ENCODE assay signal across 8 cellular contexts in the genomic region with DNA sequence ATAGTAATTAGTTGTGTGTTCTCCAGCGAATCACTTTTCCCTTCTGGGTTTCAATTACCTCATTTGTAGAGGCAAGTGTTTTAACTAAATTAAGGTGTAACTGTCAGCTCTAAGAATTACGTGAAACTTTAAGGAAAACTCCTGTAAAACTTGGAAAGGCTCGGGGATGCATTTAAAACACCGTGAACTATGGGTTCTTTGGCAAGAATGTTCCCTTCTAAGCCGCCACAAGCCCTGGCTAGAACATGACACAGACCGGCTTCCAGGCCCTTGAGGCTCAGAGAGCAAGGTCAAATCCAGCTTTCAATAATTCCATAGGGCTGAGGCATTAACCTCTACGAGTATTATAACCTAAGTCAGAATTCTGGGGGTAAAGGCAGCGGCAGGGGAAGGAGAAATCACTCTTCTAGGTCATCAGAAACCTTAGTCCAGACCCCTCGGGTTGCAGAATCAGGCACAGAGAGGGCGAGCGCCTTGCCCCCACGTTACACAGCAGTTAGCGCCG. TPM values are rescaled to one million over a fixed set of nuclear protein-coding genes. Genes with fewer than 3 reads are reported as not detected.
DNase-seq lines count a peak whose midpoint lies in the region; ATAC-seq and TF ChIP-seq lines count a peak whose summit lies in the region.

No MANE protein-coding gene starts in this region.

- ATAC-seq in GM21360 (IDR thresholded peaks at IDR 0.05; ENCODE audit: unreplicated experiment) (peak; percentile 34), IMR-90 (ENCODE audit: low read depth) (peak; percentile 27), HG03571 (IDR thresholded peaks at IDR 0.05; ENCODE audit: unreplicated experiment) (no peak)

- peak overlapping the region; percentile 78 for H3K9ac ChIP-seq in IMR-90 (ENCODE audit: low read depth, low read length)

- CTCF ChIA-PET in CD8-positive, alpha-beta memory T cell (lab: Charles Lee), result interaction anchor here (1.0 to 1.2 kb wide), 2 partner anchors 12 to 85 kb away, joined by 3 to 4 read pairs; no protein-coding TSS in a partner anchor
- CTCF ChIA-PET in IMR-90 (lab: Yijun Ruan, JAX), result no interaction called here

- no peaks in the 10 kb centered on the region for H3K9me3 Mint-ChIP-seq in CD8-positive, alpha-beta memory T cell

- no peak overlapping the region for H2BK15ac ChIP-seq in IMR-90 (ENCODE audit: low read depth, low read length)

- peaks cover 37 to 60% (median 46%) of the 10 kb centered on the region in 3 donors for H3K4me1 Mint-ChIP-seq in CD8-positive, alpha-beta memory T cell

- peaks cover 23% of the 10 kb centered on the region for H3K4me1 ChIP-seq in CD8-positive, alpha-beta memory T cell (ENCODE audit: insufficient read depth, low read length)
- H3K4me1 ChIP-seq in IMR-90 (ENCODE audit: control insufficient read depth, insufficient read depth, low read length), result peaks cover 3% of the 10 kb centered on the region; the same call in 1 of the 2 replicates
- peaks cover 4 to 38% (median 29%) of the 10 kb centered on the region in 6 donors for H3K4me1 ChIP-seq in spleen

- peak overlapping the region; percentile 7; the same call in 1 of the 2 replicates for H3K18ac ChIP-seq in IMR-90 (ENCODE audit: low read depth, low read length)

- dilution Hi-C loops in IMR-90 (cut with HindIII; ENCODE audit: low sequenced_read_pairs, unreplicated experiment), result no loop called here

- DNase-seq in CD8-positive, alpha-beta memory T cell, result no peak
- peak; percentile 29 for DNase-seq in IMR-90
- peak; percentile 51 for DNase-seq in astrocyte of the hippocampus (ENCODE audit: low read depth, low spot score)
- no peak for DNase-seq in spleen
- no peak for DNase-seq in NCI-H1930 (lab: John Stamatoyannopoulos, UW)

- peaks cover 1 to 3% of the 10 kb centered on the region in 2 donors for H3K27me3 Mint-ChIP-seq in CD8-positive, alpha-beta memory T cell

- peak overlapping the region; percentile 6 to 67; a peak in 3 of 4 replicates for H4K8ac ChIP-seq in IMR-90 (ENCODE audit: low read depth in 2 of 2, low read length in 2 of 2)

- no TSS peak for BruUV-seq in IMR-90 (replicated peaks; lab: Mats Ljungman, UMichigan)

- peak overlapping the region; percentile 95 for H2AFZ ChIP-seq in IMR-90 (replicated peaks; ENCODE audit: low read length, poor library complexity)

- H3K9me3 ChIP-seq in CD8-positive, alpha-beta memory T cell (ENCODE audit: low read length), result no peaks in the 10 kb centered on the region
- H3K9me3 ChIP-seq in IMR-90 (ENCODE audit: control insufficient read depth, insufficient read depth, low read length) (no peaks in the 10 kb centered on the region), iPS-18c (ENCODE audit: control insufficient read depth, insufficient read depth, low read length) (no peaks in the 10 kb centered on the region), spleen (no peaks in the 10 kb centered on the region)

- peaks cover 5% of the 10 kb centered on the region; the same call in 1 of the 2 replicates for H3K9me1 ChIP-seq in IMR-90 (ENCODE audit: insufficient read depth, low read length)

- no peak; the same call in 1 of the 2 replicates for TF ChIP-seq RAD21 in IMR-90 (IDR thresholded peaks at IDR 0.05; ENCODE audit: low read length)

- peak overlapping the region; percentile 15; the same call in 1 of the 2 replicates for H4K91ac ChIP-seq in IMR-90 (ENCODE audit: insufficient read depth, low read depth, low read length)

- peak overlapping the region; percentile 91 to 98 (median 94) for H3K4me3 Mint-ChIP-seq in CD8-positive, alpha-beta memory T cell

- no peaks in the 10 kb centered on the region for H3K27me3 ChIP-seq in CD8-positive, alpha-beta memory T cell (ENCODE audit: insufficient read depth, low read length, poor library complexity, severe bottlenecking)
- H3K27me3 ChIP-seq in IMR-90 (ENCODE audit: control insufficient read depth, insufficient read depth, low read length) (no peaks in the 10 kb centered on the region), spleen (replicated peaks in 1 of 7) (no peaks in the 10 kb centered on the region)

- H3K23ac ChIP-seq in IMR-90 (ENCODE audit: low read depth, low read length), result peak overlapping the region; percentile 82

- intact Hi-C loops in IMR-90 (cut with micrococcal nuclease) (loop anchor here (2.0 kb wide), 1 partner anchor 81 kb away; no protein-coding TSS in a partner anchor), spleen (cut with DNase I; ENCODE audit: low total_unique reads) (no loop called here)

- H3K4ac ChIP-seq in IMR-90 (ENCODE audit: low read depth, low read length), result peak overlapping the region; percentile 23

- peak overlapping the region; percentile 56; the same call in 1 of the 2 replicates for H3K14ac ChIP-seq in IMR-90 (replicated peaks; ENCODE audit: low read depth, low read length)

- POLR2A ChIA-PET in CD8-positive, alpha-beta memory T cell (lab: Charles Lee), result no interaction called here
- POLR2A ChIA-PET in IMR-90 (lab: Charles Lee; ENCODE audit: unreplicated experiment), result no interaction called here

- no peak overlapping the region for H2AK9ac ChIP-seq in IMR-90 (replicated peaks; ENCODE audit: low read depth, low read length, poor library complexity)

- H2BK20ac ChIP-seq in IMR-90 (ENCODE audit: low read depth, low read length), result no peak overlapping the region

- peak overlapping the region; percentile 79 for H3K27ac ChIP-seq in CD8-positive, alpha-beta memory T cell (ENCODE audit: low read depth, low read length)
- peak overlapping the region; percentile 96 for H3K27ac ChIP-seq in IMR-90 (ENCODE audit: insufficient read depth, low read length)
- peak overlapping the region in 7 of 8 donors; percentile 61 to 88 (median 81) for H3K27ac ChIP-seq in spleen

- H4K5ac ChIP-seq in IMR-90 (ENCODE audit: low read depth, low read length), result peak overlapping the region; percentile 91

- H2AK5ac ChIP-seq in IMR-90 (ENCODE audit: low read depth, low read length), result no peak overlapping the region

- in situ Hi-C loops in IMR-90 (cut with MboI; ENCODE audit: low sequenced_read_pairs), result loop anchor here (10.0 kb wide), 1 partner anchor 75 kb away; no protein-coding TSS in a partner anchor

- 3% methylated on average over 8 of the region's 14 CpGs; no CpG with 5 or more reads in 1 of the 2 experiments for WGBS in IMR-90 (ENCODE audit: extremely low coverage in 2 of 2, insufficient read length in 1 of 2), 2 experiments
- 10 to 21% (median 17%) methylated on average over 14 of the region's 14 CpGs for WGBS in spleen, 5 donors

- peak overlapping the region; percentile 71 to 97 (median 86) for H3K27ac Mint-ChIP-seq in CD8-positive, alpha-beta memory T cell

- no peaks in the 10 kb centered on the region for H3K36me3 ChIP-seq in CD8-positive, alpha-beta memory T cell (ENCODE audit: insufficient read depth, low read length)
- H3K36me3 ChIP-seq in IMR-90 (ENCODE audit: control insufficient read depth, insufficient read depth, low read length) (no peaks in the 10 kb centered on the region), spleen (no peaks in the 10 kb centered on the region)

- peak overlapping the region; percentile 98 for H3K4me2 ChIP-seq in IMR-90 (ENCODE audit: low read depth, low read length)

- H2BK5ac ChIP-seq in IMR-90 (ENCODE audit: low read depth, low read length, poor library complexity, severe bottlenecking), result peak overlapping the region; percentile 70

- peaks cover 17 to 32% of the 10 kb centered on the region in 2 experiments for H3K79me1 ChIP-seq in IMR-90 (ENCODE audit: low read depth in 1 of 2, low read length in 2 of 2)

- H3K56ac ChIP-seq in IMR-90 (ENCODE audit: extremely low read depth, insufficient read depth, low read length), result peak overlapping the region; percentile 54; the same call in 1 of the 2 replicates

- peak overlapping the region; percentile 95 for H3K4me3 ChIP-seq in CD8-positive, alpha-beta memory T cell (ENCODE audit: low read length)
- H3K4me3 ChIP-seq in IMR-90 (ENCODE audit: insufficient read depth, low read depth, low read length), result peak overlapping the region; percentile 82
- H3K4me3 ChIP-seq in iPS-18c (ENCODE audit: insufficient read depth, low read depth, low read length), result peak overlapping the region; percentile 87
- H3K4me3 ChIP-seq in spleen, result peak overlapping the region; percentile 89 to 97 (median 95)

- H2BK120ac ChIP-seq in IMR-90 (ENCODE audit: low read depth, low read length), result peak overlapping the region; percentile 37

- no peak for TF ChIP-seq POLR2A in IMR-90 (IDR thresholded peaks at IDR 0.05; ENCODE audit: low read depth, low read length)
- TF ChIP-seq POLR2A in spleen (IDR thresholded peaks at IDR 0.05), result no peak

- H3K36me3 Mint-ChIP-seq in CD8-positive, alpha-beta memory T cell, result peaks cover 0 to 7% (median 0%) of the 10 kb centered on the region in 3 donors

- TF ChIP-seq CTCF in IMR-90 (conservative IDR thresholded peaks at IDR 0.05; ENCODE audit: low read depth, low read length) (no peak), spleen (IDR thresholded peaks at IDR 0.05 in 8 of 11, conservative IDR thresholded peaks at IDR 0.05 in 3 of 11) (no peak)

- H4K20me1 ChIP-seq in IMR-90 (ENCODE audit: insufficient read depth, low read length), result no peaks in the 10 kb centered on the region

TF ChIP-seq in IMR-90, 13 proteins besides CTCF, POLR2A, EP300 and RAD21:
- no peak for TF ChIP-seq RCOR1 (IDR thresholded peaks at IDR 0.05; ENCODE audit: insufficient replicate concordance, low read length)
- TF ChIP-seq MAFK (IDR thresholded peaks at IDR 0.05; ENCODE audit: low read depth, low read length), result no peak

RNA-seq across cellular contexts. Expression of a gene that starts 0.7 kb away (rescaled TPM):
- total RNA-seq in CD8-positive, alpha-beta memory T cell, result 10 to 100 TPM; 21.2 to 21.3 TPM
- 6.9 TPM for polyA plus RNA-seq in CD8-positive, alpha-beta memory T cell
- 18.3 and 19.7 TPM in 2 replicates for total RNA-seq in IMR-90 (2012; rRNA removed)
- 5.4 and 5.9 TPM in 2 replicates for polyA plus RNA-seq in IMR-90 (2012; rRNA removed)
- 1.6 and 2.0 TPM in 2 replicates for polyA plus RNA-seq in IMR-90 (2012; cell fraction: cytosol; rRNA removed)
- 1.7 and 8.2 TPM in 2 replicates for polyA plus RNA-seq in IMR-90 (2012; cell fraction: nucleus; rRNA removed; ENCODE audit: low replicate concordance)
- total RNA-seq in spleen, result 10 to 100 TPM; 12.4 to 33.6 (median 19.3) TPM
- polyA plus RNA-seq in spleen, result 1 to 10 TPM; 2.7 to 3.5 (median 3.4) TPM

Comparison
In these comparisons a context has a peak if more than half of its experiments do, and no peak if none do; other contexts are left out.
1. DNase-seq: peak in IMR-90 (single experiment) and astrocyte of the hippocampus (single experiment); none in CD8-positive, alpha-beta memory T cell (0 of 5), spleen (single experiment) and NCI-H1930 (0 of 2).
2. Peak in every context shown above with its lines, with median percentiles within 50 percentile points of each other: H3K27ac ChIP-seq and H3K4me3 ChIP-seq.